Comparison of ENCODE assay signal across 39 cellular contexts in genomic region chr2:187115627-187116026, GRCh38.
"Had no signal": no experiment of that assay in that cellular context is flagged by ENCODE, and none has a peak within 500 bp of the region (broad histone marks: within the 10 kb centered on the region; RNA-seq: fewer than 3 reads in every experiment).

No MANE protein-coding gene starts in this region.

- ATAC-seq: activated CD4-positive, alpha-beta T cell treated with anti-CD3 and anti-CD28 coated beads for 36 hours; activated CD4-positive, CD25-positive, alpha-beta regulatory T cell treated with anti-CD3 and anti-CD28 coated beads, Interleukin-2, amount 50 U/mL, for 24 hours; activated CD8-positive, alpha-beta memory T cell treated with anti-CD3 and anti-CD28 coated beads, Interleukin-2, amount 10 ng/mL, durations not matched to agents 7 days and 5 days; activated CD8-positive, alpha-beta T cell treated with anti-CD3 and anti-CD28 coated beads, Interleukin-2, amount 10 ng/mL, durations not matched to agents 7 days and 5 days; activated naive CD8-positive, alpha-beta T cell treated with anti-CD3 and anti-CD28 coated beads, Interleukin-2, amount 50 U/mL, for 24 hours had no signal

- H3K27me3 Mint-ChIP-seq: activated CD4-positive, alpha-beta memory T cell treated with anti-CD3 and anti-CD28 coated beads, Interleukin-2, amount 10 ng/mL, durations not matched to agents 7 days and 5 days; activated CD4-positive, alpha-beta T cell treated with anti-CD3 and anti-CD28 coated beads for 36 hours; activated CD4-positive, alpha-beta T cell treated with anti-CD3 and anti-CD28 coated beads, Interleukin-2, amount 10 ng/mL, durations not matched to agents 7 days and 5 days; activated CD8-positive, alpha-beta memory T cell treated with anti-CD3 and anti-CD28 coated beads, Interleukin-2, amount 10 ng/mL, durations not matched to agents 7 days and 5 days; activated naive CD4-positive, alpha-beta T cell treated with anti-CD3 and anti-CD28 coated beads, Interleukin-2, amount 10 ng/mL, durations not matched to agents 7 days and 5 days; activated naive CD4-positive, alpha-beta T cell treated with anti-CD3 and anti-CD28 coated beads, Interleukin-2, amount 50 U/mL, for 24 hours; activated naive CD8-positive, alpha-beta T cell; activated naive CD8-positive, alpha-beta T cell treated with anti-CD3 and anti-CD28 coated beads, Interleukin-2, amount 10 ng/mL, durations not matched to agents 7 days and 5 days; activated naive CD8-positive, alpha-beta T cell treated with anti-CD3 and anti-CD28 coated beads, Interleukin-2, amount 50 U/mL, for 24 hours; activated T-cell treated with anti-CD3 and anti-CD28 coated beads, Interleukin-2, amount 50 U/mL, for 24 hours; brain; central memory CD8-positive, alpha-beta T cell had no signal

- H3K27ac ChIP-seq: ascending aorta, cardiac muscle cell, VCaP had no signal

- H3K9me3 Mint-ChIP-seq: activated CD4-positive, alpha-beta T cell treated with anti-CD3 and anti-CD28 coated beads, Interleukin-2, amount 10 ng/mL, durations not matched to agents 7 days and 5 days; activated naive CD4-positive, alpha-beta T cell treated with anti-CD3 and anti-CD28 coated beads, Interleukin-2, amount 10 ng/mL, durations not matched to agents 7 days and 5 days; activated naive CD4-positive, alpha-beta T cell treated with anti-CD3 and anti-CD28 coated beads, Interleukin-2, amount 50 U/mL, for 24 hours; activated naive CD8-positive, alpha-beta T cell treated with anti-CD3 and anti-CD28 coated beads, Interleukin-2, amount 10 ng/mL, durations not matched to agents 7 days and 5 days; activated T-cell treated with anti-CD3 and anti-CD28 coated beads, Interleukin-2, amount 50 U/mL, for 24 hours; activated T-helper 2 cell treated with anti-CD3 and anti-CD28 coated beads, Interferon-gamma antibody, Interleukin-2, Interleukin-4, amounts not matched to agents 10 μg/mL and 5 μg/mL and 100 μg/mL, durations not matched to agents 14 hours and 24 hours and 36 hours; brain; T-helper 1 cell treated with Interleukin-12 subunit alpha and Interleukin-12 subunit beta and Interleukin-4 antibody, amounts not matched to agents 30 μg/mL and 1 μg/mL, for 36 hours; T-helper 2 cell treated with Interferon-gamma antibody and Interleukin-4, amounts not matched to agents 5 μg/mL and 100 μg/mL, for 36 hours had no signal

- H3K36me3 Mint-ChIP-seq: activated CD8-positive, alpha-beta memory T cell treated with anti-CD3 and anti-CD28 coated beads, Interleukin-2, amount 10 ng/mL, durations not matched to agents 7 days and 5 days; activated naive CD4-positive, alpha-beta T cell treated with anti-CD3 and anti-CD28 coated beads, Interleukin-2, amount 10 ng/mL, durations not matched to agents 7 days and 5 days; activated naive CD4-positive, alpha-beta T cell treated with anti-CD3 and anti-CD28 coated beads, Interleukin-2, amount 50 U/mL, for 24 hours; activated naive CD8-positive, alpha-beta T cell; activated naive CD8-positive, alpha-beta T cell treated with anti-CD3 and anti-CD28 coated beads, Interleukin-2, amount 10 ng/mL, durations not matched to agents 7 days and 5 days; brain had no signal

- FAIRE-seq: bronchial epithelial cell, TTC549 had no signal

- H3K9me3 ChIP-seq: ascending aorta had no signal

- H3K4me3 ChIP-seq: ascending aorta, cardiac muscle cell had no signal

- H3K4me3 Mint-ChIP-seq: activated CD4-positive, alpha-beta memory T cell treated with anti-CD3 and anti-CD28 coated beads, Interleukin-2, amount 10 ng/mL, durations not matched to agents 7 days and 5 days; activated CD4-positive, alpha-beta T cell treated with anti-CD3 and anti-CD28 coated beads for 36 hours; activated CD4-positive, alpha-beta T cell treated with anti-CD3 and anti-CD28 coated beads, Interleukin-2, amount 10 ng/mL, durations not matched to agents 7 days and 5 days; activated CD8-positive, alpha-beta memory T cell treated with anti-CD3 and anti-CD28 coated beads, Interleukin-2, amount 10 ng/mL, durations not matched to agents 7 days and 5 days; activated CD8-positive, alpha-beta T cell treated with anti-CD3 and anti-CD28 coated beads, Interleukin-2, amount 10 ng/mL, durations not matched to agents 7 days and 5 days; activated naive CD4-positive, alpha-beta T cell treated with anti-CD3 and anti-CD28 coated beads, Interleukin-2, amount 10 ng/mL, durations not matched to agents 7 days and 5 days; activated naive CD4-positive, alpha-beta T cell treated with anti-CD3 and anti-CD28 coated beads, Interleukin-2, amount 50 U/mL, for 24 hours; activated naive CD8-positive, alpha-beta T cell; activated naive CD8-positive, alpha-beta T cell treated with anti-CD3 and anti-CD28 coated beads, Interleukin-2, amount 10 ng/mL, durations not matched to agents 7 days and 5 days; activated naive CD8-positive, alpha-beta T cell treated with anti-CD3 and anti-CD28 coated beads, Interleukin-2, amount 50 U/mL, for 24 hours; activated T-cell treated with anti-CD3 and anti-CD28 coated beads, Interleukin-2, amount 50 U/mL, for 24 hours; brain; central memory CD8-positive, alpha-beta T cell; T-helper 1 cell treated with Interleukin-12 subunit alpha and Interleukin-12 subunit beta and Interleukin-4 antibody, amounts not matched to agents 30 μg/mL and 1 μg/mL, for 36 hours; T-helper 2 cell treated with Interferon-gamma antibody and Interleukin-4, amounts not matched to agents 5 μg/mL and 100 μg/mL, for 36 hours had no signal

- H3K4me1 ChIP-seq: ascending aorta had no signal

- H3K4me1 Mint-ChIP-seq: activated CD4-positive, alpha-beta memory T cell treated with anti-CD3 and anti-CD28 coated beads, Interleukin-2, amount 10 ng/mL, durations not matched to agents 7 days and 5 days; activated CD4-positive, alpha-beta T cell treated with anti-CD3 and anti-CD28 coated beads for 36 hours; activated CD4-positive, alpha-beta T cell treated with anti-CD3 and anti-CD28 coated beads, Interleukin-2, amount 10 ng/mL, durations not matched to agents 7 days and 5 days; activated CD8-positive, alpha-beta memory T cell treated with anti-CD3 and anti-CD28 coated beads, Interleukin-2, amount 10 ng/mL, durations not matched to agents 7 days and 5 days; activated naive CD4-positive, alpha-beta T cell treated with anti-CD3 and anti-CD28 coated beads, Interleukin-2, amount 10 ng/mL, durations not matched to agents 7 days and 5 days; activated naive CD4-positive, alpha-beta T cell treated with anti-CD3 and anti-CD28 coated beads, Interleukin-2, amount 50 U/mL, for 24 hours; activated naive CD8-positive, alpha-beta T cell treated with anti-CD3 and anti-CD28 coated beads, Interleukin-2, amount 10 ng/mL, durations not matched to agents 7 days and 5 days; activated naive CD8-positive, alpha-beta T cell treated with anti-CD3 and anti-CD28 coated beads, Interleukin-2, amount 50 U/mL, for 24 hours; central memory CD8-positive, alpha-beta T cell had no signal

- DNase-seq: activated CD4-positive, alpha-beta memory T cell treated with anti-CD3 and anti-CD28 coated beads, Interleukin-2, amount 10 ng/mL, durations not matched to agents 7 days and 5 days; activated CD4-positive, alpha-beta T cell treated with anti-CD3 and anti-CD28 coated beads for 1 hour; activated CD4-positive, alpha-beta T cell treated with anti-CD3 and anti-CD28 coated beads for 36 hours; activated CD4-positive, alpha-beta T cell treated with anti-CD3 and anti-CD28 coated beads for 48 hours; activated CD4-positive, alpha-beta T cell treated with anti-CD3 and anti-CD28 coated beads, Interleukin-2, amount 10 ng/mL, durations not matched to agents 7 days and 5 days; activated CD4-positive, alpha-beta T cell treated with anti-CD3 and anti-CD28 coated beads, Interleukin-2, amount 50 U/mL, for 48 hours; activated CD4-positive, CD25-positive, alpha-beta regulatory T cell; activated CD8-positive, alpha-beta memory T cell treated with anti-CD3 and anti-CD28 coated beads for 24 hours; activated CD8-positive, alpha-beta memory T cell treated with anti-CD3 and anti-CD28 coated beads, Interleukin-2, amount 10 ng/mL, durations not matched to agents 7 days and 5 days; activated CD8-positive, alpha-beta memory T cell treated with anti-CD3 and anti-CD28 coated beads, Interleukin-2, amount 50 U/mL, for 48 hours; activated CD8-positive, alpha-beta T cell treated with anti-CD3 and anti-CD28 coated beads, Interleukin-2, amount 10 ng/mL, durations not matched to agents 7 days and 5 days; activated effector memory CD4-positive, alpha-beta T cell treated with Interleukin-2 at 50 U/mL for 16 hours; activated gamma-delta T cell; activated naive CD4-positive, alpha-beta T cell treated with anti-CD3 and anti-CD28 coated beads, Interleukin-2, amount 10 ng/mL, durations not matched to agents 7 days and 5 days; activated naive CD4-positive, alpha-beta T cell treated with Interleukin-2 at 50 U/mL for 16 hours; activated naive CD8-positive, alpha-beta T cell treated with anti-CD3 and anti-CD28 coated beads, Interleukin-2, amount 10 ng/mL, durations not matched to agents 7 days and 5 days; activated naive CD8-positive, alpha-beta T cell treated with anti-CD3 and anti-CD28 coated beads, Interleukin-2, amount 50 U/mL, for 24 hours; activated T-cell treated with anti-CD3 and anti-CD28 coated beads, Interleukin-2, amount 50 U/mL, for 24 hours; activated T-cell treated with anti-CD3 and anti-CD28 coated beads, Interleukin-2, amount 50 U/mL, for 48 hours; amygdala; anterior cingulate cortex; caudate nucleus; cerebellar nuclear complex; T-helper 1 cell; T-helper 2 cell; T-helper 9 cell had no signal

- H3K27me3 ChIP-seq: ascending aorta, cardiac muscle cell had no signal

- H3K27ac Mint-ChIP-seq: activated CD4-positive, alpha-beta memory T cell treated with anti-CD3 and anti-CD28 coated beads, Interleukin-2, amount 10 ng/mL, durations not matched to agents 7 days and 5 days; activated CD4-positive, alpha-beta T cell treated with anti-CD3 and anti-CD28 coated beads for 36 hours; activated CD4-positive, alpha-beta T cell treated with anti-CD3 and anti-CD28 coated beads, Interleukin-2, amount 10 ng/mL, durations not matched to agents 7 days and 5 days; activated CD8-positive, alpha-beta memory T cell treated with anti-CD3 and anti-CD28 coated beads, Interleukin-2, amount 10 ng/mL, durations not matched to agents 7 days and 5 days; activated CD8-positive, alpha-beta T cell treated with anti-CD3 and anti-CD28 coated beads, Interleukin-2, amount 10 ng/mL, durations not matched to agents 7 days and 5 days; activated naive CD4-positive, alpha-beta T cell treated with anti-CD3 and anti-CD28 coated beads, Interleukin-2, amount 10 ng/mL, durations not matched to agents 7 days and 5 days; activated naive CD4-positive, alpha-beta T cell treated with anti-CD3 and anti-CD28 coated beads, Interleukin-2, amount 50 U/mL, for 24 hours; activated naive CD8-positive, alpha-beta T cell; activated naive CD8-positive, alpha-beta T cell treated with anti-CD3 and anti-CD28 coated beads, Interleukin-2, amount 10 ng/mL, durations not matched to agents 7 days and 5 days; activated naive CD8-positive, alpha-beta T cell treated with anti-CD3 and anti-CD28 coated beads, Interleukin-2, amount 50 U/mL, for 24 hours; activated T-cell treated with anti-CD3 and anti-CD28 coated beads, Interleukin-2, amount 50 U/mL, for 24 hours; activated T-helper 2 cell treated with anti-CD3 and anti-CD28 coated beads, Interferon-gamma antibody, Interleukin-2, Interleukin-4, amounts not matched to agents 10 μg/mL and 5 μg/mL and 100 μg/mL, durations not matched to agents 14 hours and 24 hours and 36 hours; brain; T-helper 1 cell treated with Interleukin-12 subunit alpha and Interleukin-12 subunit beta and Interleukin-4 antibody, amounts not matched to agents 30 μg/mL and 1 μg/mL, for 36 hours; T-helper 2 cell treated with Interferon-gamma antibody and Interleukin-4, amounts not matched to agents 5 μg/mL and 100 μg/mL, for 36 hours had no signal

- H3K36me3 ChIP-seq: ascending aorta, cardiac muscle cell had no signal
